Comparison of ENCODE assay signal across 2 cellular contexts in the genomic region with DNA sequence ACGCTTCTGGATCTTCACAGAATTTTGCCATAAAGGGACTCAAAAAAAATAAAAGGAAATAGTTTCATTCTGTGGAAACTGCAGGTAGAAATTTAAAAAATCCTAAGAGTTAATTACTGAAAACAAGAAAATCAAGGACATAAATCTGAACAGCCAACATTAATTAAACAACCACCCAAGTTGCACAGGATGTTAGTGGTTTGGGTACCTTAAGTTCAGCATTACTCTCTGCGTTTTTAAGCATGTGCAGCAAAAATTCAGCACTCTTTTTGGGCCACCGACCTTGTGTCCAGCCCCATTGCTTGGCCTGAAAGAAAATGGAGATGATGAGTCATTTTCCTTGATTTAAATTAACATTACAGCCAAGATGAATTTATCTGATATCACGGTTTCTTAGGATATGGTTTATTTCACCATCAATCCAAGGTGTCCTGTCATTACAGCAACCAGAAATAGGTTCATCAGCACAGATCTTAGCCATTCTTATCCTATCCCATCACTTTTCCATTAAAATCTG.
TF ChIP-seq lines count a peak whose summit lies in the region.

No MANE protein-coding gene starts in this region.

TF ChIP-seq in A549, 52 proteins besides CTCF, POLR2A, EP300 and RAD21:
- no peak for TF ChIP-seq HOXA7 (CRISPR knock-in tag; IDR thresholded peaks at IDR 0.05)
- TF ChIP-seq POLR2AphosphoS2 (conservative IDR thresholded peaks at IDR 0.05; ENCODE audit: low read length): no peak
- no peak for TF ChIP-seq HDAC2 (IDR thresholded peaks at IDR 0.05)
- no peak for TF ChIP-seq FOSL2 (IDR thresholded peaks at IDR 0.05)
- TF ChIP-seq FOSL2 (CRISPR knock-in tag; IDR thresholded peaks at IDR 0.05): peak; percentile 38; the same call in 1 of the 2 replicates
- no peak for TF ChIP-seq KDM1A (IDR thresholded peaks at IDR 0.05; ENCODE audit: low read depth)

TF ChIP-seq in GM23338, 12 proteins besides CTCF, POLR2A, EP300 and RAD21:
- TF ChIP-seq EZH2phosphoT487 (IDR thresholded peaks at IDR 0.05; ENCODE audit: unreplicated experiment) (no peak), ZNF331 (CRISPR knock-in tag; IDR thresholded peaks at IDR 0.05; ENCODE audit: low read depth) (no peak), POLR2AphosphoS5 (IDR thresholded peaks at IDR 0.05; ENCODE audit: low read depth) (no peak), STAT1 (IDR thresholded peaks at IDR 0.05; ENCODE audit: unreplicated experiment) (no peak), JUNB (IDR thresholded peaks at IDR 0.05; ENCODE audit: unreplicated experiment) (no peak), EZH2 (IDR thresholded peaks at IDR 0.05; ENCODE audit: low read depth, unreplicated experiment) (no peak), ZNF114 (CRISPR knock-in tag; IDR thresholded peaks at IDR 0.05) (no peak), NANOG (IDR thresholded peaks at IDR 0.05; ENCODE audit: borderline replicate concordance) (no peak)
- TF ChIP-seq, protein P1, sequence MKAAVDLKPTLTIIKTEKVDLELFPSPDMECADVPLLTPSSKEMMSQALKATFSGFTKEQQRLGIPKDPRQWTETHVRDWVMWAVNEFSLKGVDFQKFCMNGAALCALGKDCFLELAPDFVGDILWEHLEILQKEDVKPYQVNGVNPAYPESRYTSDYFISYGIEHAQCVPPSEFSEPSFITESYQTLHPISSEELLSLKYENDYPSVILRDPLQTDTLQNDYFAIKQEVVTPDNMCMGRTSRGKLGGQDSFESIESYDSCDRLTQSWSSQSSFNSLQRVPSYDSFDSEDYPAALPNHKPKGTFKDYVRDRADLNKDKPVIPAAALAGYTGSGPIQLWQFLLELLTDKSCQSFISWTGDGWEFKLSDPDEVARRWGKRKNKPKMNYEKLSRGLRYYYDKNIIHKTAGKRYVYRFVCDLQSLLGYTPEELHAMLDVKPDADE (IDR thresholded peaks at IDR 0.05): no peak
- TF ChIP-seq, protein P2, sequence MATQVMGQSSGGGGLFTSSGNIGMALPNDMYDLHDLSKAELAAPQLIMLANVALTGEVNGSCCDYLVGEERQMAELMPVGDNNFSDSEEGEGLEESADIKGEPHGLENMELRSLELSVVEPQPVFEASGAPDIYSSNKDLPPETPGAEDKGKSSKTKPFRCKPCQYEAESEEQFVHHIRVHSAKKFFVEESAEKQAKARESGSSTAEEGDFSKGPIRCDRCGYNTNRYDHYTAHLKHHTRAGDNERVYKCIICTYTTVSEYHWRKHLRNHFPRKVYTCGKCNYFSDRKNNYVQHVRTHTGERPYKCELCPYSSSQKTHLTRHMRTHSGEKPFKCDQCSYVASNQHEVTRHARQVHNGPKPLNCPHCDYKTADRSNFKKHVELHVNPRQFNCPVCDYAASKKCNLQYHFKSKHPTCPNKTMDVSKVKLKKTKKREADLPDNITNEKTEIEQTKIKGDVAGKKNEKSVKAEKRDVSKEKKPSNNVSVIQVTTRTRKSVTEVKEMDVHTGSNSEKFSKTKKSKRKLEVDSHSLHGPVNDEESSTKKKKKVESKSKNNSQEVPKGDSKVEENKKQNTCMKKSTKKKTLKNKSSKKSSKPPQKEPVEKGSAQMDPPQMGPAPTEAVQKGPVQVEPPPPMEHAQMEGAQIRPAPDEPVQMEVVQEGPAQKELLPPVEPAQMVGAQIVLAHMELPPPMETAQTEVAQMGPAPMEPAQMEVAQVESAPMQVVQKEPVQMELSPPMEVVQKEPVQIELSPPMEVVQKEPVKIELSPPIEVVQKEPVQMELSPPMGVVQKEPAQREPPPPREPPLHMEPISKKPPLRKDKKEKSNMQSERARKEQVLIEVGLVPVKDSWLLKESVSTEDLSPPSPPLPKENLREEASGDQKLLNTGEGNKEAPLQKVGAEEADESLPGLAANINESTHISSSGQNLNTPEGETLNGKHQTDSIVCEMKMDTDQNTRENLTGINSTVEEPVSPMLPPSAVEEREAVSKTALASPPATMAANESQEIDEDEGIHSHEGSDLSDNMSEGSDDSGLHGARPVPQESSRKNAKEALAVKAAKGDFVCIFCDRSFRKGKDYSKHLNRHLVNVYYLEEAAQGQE (IDR thresholded peaks at IDR 0.05; ENCODE audit: unreplicated experiment): no peak
TF ChIP-seq in GM23338: peak in this region for 0.
